In genomic region chr14:24241829-24242443, GRCh38 we compare ENCODE assay signal across 1 cellular context.
A peak's percentile ranks its signal among the peaks of the same experiment; 100 is the strongest.
TF ChIP-seq lines count a peak whose summit lies in the region.

No MANE protein-coding gene starts in this region.

TF ChIP-seq in HepG2, 621 proteins besides CTCF, POLR2A, EP300 and RAD21 (continued from another document and continues in another):
- TF ChIP-seq GMEB1 (CRISPR knock-in tag; IDR thresholded peaks at IDR 0.05; ENCODE audit: borderline replicate concordance) (no peak), NBN (conservative IDR thresholded peaks at IDR 0.05) (no peak), ZNF550 (CRISPR knock-in tag; IDR thresholded peaks at IDR 0.05; ENCODE audit: borderline replicate concordance) (peak; percentile 21; the same call in 1 of the 2 replicates), ZNF672 (CRISPR knock-in tag; IDR thresholded peaks at IDR 0.05) (no peak), ZNF83 (CRISPR knock-in tag; IDR thresholded peaks at IDR 0.05; ENCODE audit: borderline replicate concordance) (peak; percentile 52), DMAP1 (CRISPR knock-in tag; IDR thresholded peaks at IDR 0.05) (no peak), ZNF772 (CRISPR knock-in tag; IDR thresholded peaks at IDR 0.05) (no peak), KLF15 (CRISPR knock-in tag; IDR thresholded peaks at IDR 0.05; ENCODE audit: borderline replicate concordance) (no peak), SMARCC2 (IDR thresholded peaks at IDR 0.05) (no peak), WIZ (CRISPR knock-in tag; IDR thresholded peaks at IDR 0.05) (no peak), ZFP82 (CRISPR knock-in tag; IDR thresholded peaks at IDR 0.05; ENCODE audit: borderline replicate concordance) (no peak), ZNF224 (CRISPR knock-in tag; IDR thresholded peaks at IDR 0.05) (no peak), ZNF782 (CRISPR knock-in tag; IDR thresholded peaks at IDR 0.05; ENCODE audit: borderline replicate concordance) (0 out of 2 replicates have a peak, but pooled peaks have one; percentile 51), ZNF891 (CRISPR knock-in tag; IDR thresholded peaks at IDR 0.05) (no peak), SMAD9 (CRISPR knock-in tag; IDR thresholded peaks at IDR 0.05) (no peak), MIXL1 (CRISPR knock-in tag; IDR thresholded peaks at IDR 0.05) (no peak; the same call in 1 of the 2 replicates), IKZF4 (CRISPR knock-in tag; IDR thresholded peaks at IDR 0.05; ENCODE audit: borderline replicate concordance, low read depth, not compliant biosample characterization) (no peak), RXRA (CRISPR knock-in tag; IDR thresholded peaks at IDR 0.05) (no peak), ZNF646 (CRISPR knock-in tag; IDR thresholded peaks at IDR 0.05) (peak; percentile 36; the same call in 1 of the 2 replicates), ZBTB10 (CRISPR knock-in tag; IDR thresholded peaks at IDR 0.05; ENCODE audit: borderline replicate concordance) (no peak), HNF1B (CRISPR knock-in tag; IDR thresholded peaks at IDR 0.05) (peak; percentile 80; the same call in 1 of the 2 replicates), ZNF720 (CRISPR knock-in tag; IDR thresholded peaks at IDR 0.05) (no peak; the same call in 1 of the 2 replicates), PRDM10 (CRISPR knock-in tag; IDR thresholded peaks at IDR 0.05; ENCODE audit: low read depth) (no peak), ZBTB40 (IDR thresholded peaks at IDR 0.05) (no peak), ZBTB40 (CRISPR knock-in tag; IDR thresholded peaks at IDR 0.05) (no peak; the same call in 1 of the 2 replicates), ZNF792 (CRISPR knock-in tag; IDR thresholded peaks at IDR 0.05) (no peak), MYPOP (CRISPR knock-in tag; IDR thresholded peaks at IDR 0.05) (no peak)
